28 cellular contexts compared by ENCODE assay signal in the genomic region with DNA sequence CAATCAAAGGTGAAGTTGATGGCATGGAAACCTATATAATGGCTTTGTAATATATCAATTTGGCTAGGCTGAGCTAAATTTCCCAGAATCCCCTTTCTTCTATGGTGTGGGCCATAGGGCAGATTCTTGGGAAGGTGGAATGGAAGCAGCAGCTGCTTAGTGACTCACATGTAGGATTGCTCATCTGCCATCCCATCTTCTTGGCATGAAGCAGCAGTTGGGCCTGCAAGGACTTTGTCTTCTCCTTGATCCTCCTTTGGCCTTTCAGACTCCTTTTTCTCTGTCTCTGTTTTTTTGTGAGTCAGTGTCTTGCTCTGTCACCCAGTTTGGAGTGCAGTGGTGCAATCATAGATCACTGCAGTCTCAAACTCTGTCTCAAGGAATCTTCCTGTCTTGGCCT. TPM values are rescaled to one million over a fixed set of nuclear protein-coding genes. Genes with fewer than 3 reads are reported as not detected.
DNase-seq lines count a peak whose midpoint lies in the region; ATAC-seq and TF ChIP-seq lines count a peak whose summit lies in the region.
"Had no signal": no experiment of that assay in that cellular context is flagged by ENCODE, and none has a peak within 500 bp of the region (broad histone marks: within the 10 kb centered on the region; RNA-seq: fewer than 3 reads in every experiment).

No MANE protein-coding gene starts in this region.

- peaks cover 6% of the 10 kb centered on the region for H3K27me3 Mint-ChIP-seq in HFFc6 (ENCODE audit: insufficient read depth)
- H3K27me3 Mint-ChIP-seq in effector memory CD8-positive, alpha-beta T cell: peaks cover 15 to 19% of the 10 kb centered on the region in 2 donors

- H3K9me3 Mint-ChIP-seq in HFFc6: no peaks in the 10 kb centered on the region
- H3K9me3 Mint-ChIP-seq in effector memory CD8-positive, alpha-beta T cell: no peaks in the 10 kb centered on the region
- H3K9me3 Mint-ChIP-seq: brain; T-helper 1 cell treated with Interleukin-12 subunit alpha and Interleukin-12 subunit beta and Interleukin-4 antibody, amounts not matched to agents 30 μg/mL and 1 μg/mL, for 36 hours had no signal

- H3K4me1 Mint-ChIP-seq in HFFc6 (ENCODE audit: low read depth): peaks cover 33% of the 10 kb centered on the region
- no peaks in the 10 kb centered on the region for H3K4me1 Mint-ChIP-seq in effector memory CD8-positive, alpha-beta T cell (ENCODE audit: low read depth in 2 of 2)
- H3K4me1 Mint-ChIP-seq: memory B cell; naive thymus-derived CD8-positive, alpha-beta T cell had no signal

- TF ChIP-seq CTCF in AG09309 (IDR thresholded peaks at IDR 0.05; ENCODE audit: control insufficient read depth, insufficient read depth, low read depth, low read length, missing control alignments) (no peak), HFFc6 (IDR thresholded peaks at IDR 0.05) (no peak), foreskin fibroblast (IDR thresholded peaks at IDR 0.05; ENCODE audit: low read depth, low read length) (no peak)

- DNase-seq in AG09309 (ENCODE audit: low read depth): peak; percentile 20
- DNase-seq in HFFc6: peak; percentile 58
- peak; percentile 10 for DNase-seq in amniotic epithelial cell (ENCODE audit: low read depth)
- DNase-seq in foreskin fibroblast: peak; percentile 92 to 93
- no peak for DNase-seq in KG1 (lab: John Stamatoyannopoulos, UW)
- DNase-seq in effector memory CD8-positive, alpha-beta T cell: no peak
- DNase-seq in activated CD4-positive, alpha-beta T cell treated with anti-CD3 and anti-CD28 coated beads for 1 hour: no peak
- no peak for DNase-seq in T1000 (lab: John Stamatoyannopoulos, UW)
- DNase-seq: ACHN; activated CD4-positive, alpha-beta T cell treated with anti-CD3 and anti-CD28 coated beads, Interleukin-2, amount 50 U/mL, for 48 hours; activated effector memory CD4-positive, alpha-beta T cell treated with Interleukin-2 at 50 U/mL for 16 hours; CD4-positive, CD25-positive, alpha-beta regulatory T cell; H7; hypothalamus; kidney; naive thymus-derived CD8-positive, alpha-beta T cell; NCI-H1436 treated with DMSO at 0.1 percent for 48 hours; NCI-H2171; NCI-H526 treated with DMSO at 0.1 percent for 48 hours; ovary; SIG-M5; WERI-Rb-1 had no signal

- H3K4me3 ChIP-seq in AG09309 (ENCODE audit: control insufficient read depth, low read depth, low read length): no peak overlapping the region
- no peak overlapping the region for H3K4me3 ChIP-seq in foreskin fibroblast (ENCODE audit: low read depth in 1 of 2, low read length in 2 of 2)
- H3K4me3 ChIP-seq: ovary, right atrium auricular region, thoracic aorta had no signal

- ATAC-seq in effector memory CD8-positive, alpha-beta T cell (replicated peaks): no peak
- ATAC-seq: HepG2; naive thymus-derived CD8-positive, alpha-beta T cell had no signal

- H3K27ac Mint-ChIP-seq in HFFc6: no peak overlapping the region
- H3K27ac Mint-ChIP-seq in effector memory CD8-positive, alpha-beta T cell: no peak overlapping the region
- H3K27ac Mint-ChIP-seq: brain; CD4-positive, CD25-positive, alpha-beta regulatory T cell; memory B cell; naive thymus-derived CD8-positive, alpha-beta T cell; T-helper 1 cell treated with Interleukin-12 subunit alpha and Interleukin-12 subunit beta and Interleukin-4 antibody, amounts not matched to agents 30 μg/mL and 1 μg/mL, for 36 hours had no signal

- H3K4me3 Mint-ChIP-seq in HFFc6: no peak overlapping the region
- no peak overlapping the region for H3K4me3 Mint-ChIP-seq in effector memory CD8-positive, alpha-beta T cell
- H3K4me3 Mint-ChIP-seq: brain; CD4-positive, CD25-positive, alpha-beta regulatory T cell; memory B cell; naive thymus-derived CD8-positive, alpha-beta T cell; T-helper 1 cell treated with Interleukin-12 subunit alpha and Interleukin-12 subunit beta and Interleukin-4 antibody, amounts not matched to agents 30 μg/mL and 1 μg/mL, for 36 hours had no signal

- no peaks in the 10 kb centered on the region for H3K36me3 Mint-ChIP-seq in HFFc6 (ENCODE audit: low read depth)
- H3K36me3 Mint-ChIP-seq in effector memory CD8-positive, alpha-beta T cell (ENCODE audit: insufficient read depth): no peaks in the 10 kb centered on the region
- H3K36me3 Mint-ChIP-seq: brain; CD4-positive, CD25-positive, alpha-beta regulatory T cell; memory B cell; naive thymus-derived CD8-positive, alpha-beta T cell had no signal

RNA-seq across cellular contexts. Expression of a gene that starts 52.6 kb away (rescaled TPM):
- 1 to 10 TPM; 2.1 to 3.7 (median 3.1) TPM for total RNA-seq in HFFc6 (2021; fragmentation: NEBNext Ultra II Directional; extraction: Animal tissue kit (Norgen Biotek cat#: 25700))

Comparison
In these comparisons a context has a peak if more than half of its experiments do, and no peak if none do; other contexts are left out.
1. DNase-seq: peak in AG09309 (single experiment), HFFc6 (single experiment), amniotic epithelial cell (single experiment) and foreskin fibroblast (2 of 2); none in KG1 (single experiment), effector memory CD8-positive, alpha-beta T cell (0 of 3), activated CD4-positive, alpha-beta T cell treated with anti-CD3 and anti-CD28 coated beads for 1 hour (single experiment) and T1000 (single experiment).